28 cellular contexts compared by ENCODE assay signal in genomic region chr13:110135977-110136597, GRCh38.
A peak's percentile ranks its signal among the peaks of the same experiment; 100 is the strongest.
DNase-seq lines count a peak whose midpoint lies in the region; ATAC-seq, FAIRE-seq and TF ChIP-seq lines count a peak whose summit lies in the region.
"Had no signal": no experiment of that assay in that cellular context is flagged by ENCODE, and none has a peak within 500 bp of the region (broad histone marks: within the 10 kb centered on the region; RNA-seq: fewer than 3 reads in every experiment).

No MANE protein-coding gene starts in this region.

- no peak overlapping the region for H3K9ac ChIP-seq in HUES48 (ENCODE audit: low read depth, low read length)
- H3K9ac ChIP-seq in H1 (replicated peaks in 1 of 4; ENCODE audit: extremely low read depth in 1 of 4, low read depth in 3 of 4, low read length in 3 of 4): no peak overlapping the region
- H3K9ac ChIP-seq in skeletal muscle tissue (ENCODE audit: low read depth in 1 of 3, low read length in 3 of 3): peak overlapping the region in 1 of 3 donors; percentile 62
- no peak overlapping the region for H3K9ac ChIP-seq in mesenchymal stem cell (ENCODE audit: low read length)
- H3K9ac ChIP-seq: GM23248, parathyroid adenoma had no signal

- ATAC-seq in heart left ventricle (no peak), left cardiac atrium (no peak)
- ATAC-seq: activated CD4-positive, CD25-positive, alpha-beta regulatory T cell treated with anti-CD3 and anti-CD28 coated beads, Interleukin-2, amount 50 U/mL, for 24 hours; activated naive CD4-positive, alpha-beta T cell treated with anti-CD3 and anti-CD28 coated beads, Interleukin-2, amount 50 U/mL, for 72 hours; lower lobe of right lung; natural killer cell treated with Interleukin-12 subunit alpha and Interleukin-12 subunit beta and Interleukin-15 and Interleukin-18, amount 100 ng/mL, for 72 hours had no signal

- H3K9me3 ChIP-seq in heart left ventricle (no peaks in the 10 kb centered on the region), HUES48 (ENCODE audit: control insufficient read depth, insufficient read depth, low read length) (no peaks in the 10 kb centered on the region), H1 (ENCODE audit: insufficient read depth in 2 of 2, low read depth in 1 of 2, low read length in 1 of 2) (no peaks in the 10 kb centered on the region), skeletal muscle tissue (ENCODE audit: control insufficient read depth in 3 of 3, low read length in 3 of 3) (no peaks in the 10 kb centered on the region), mesenchymal stem cell (ENCODE audit: control insufficient read depth, low read length) (no peaks in the 10 kb centered on the region)
- H3K9me3 ChIP-seq: lower lobe of right lung, SJSA1, suprapubic skin had no signal

- H3K79me1 ChIP-seq in H1 (ENCODE audit: low read depth, low read length) (no peaks in the 10 kb centered on the region), mesenchymal stem cell (replicated peaks; ENCODE audit: low read length, poor library complexity, severe bottlenecking) (no peaks in the 10 kb centered on the region)

- H3K23ac ChIP-seq in H1 (ENCODE audit: insufficient read length): no peak overlapping the region
- no peak overlapping the region for H3K23ac ChIP-seq in mesenchymal stem cell (ENCODE audit: low read length in 2 of 2)

- H4K5ac ChIP-seq in H1 (ENCODE audit: insufficient read length, low read depth, low read length): no peak overlapping the region

- H3K4me1 ChIP-seq in heart left ventricle: peaks cover 0 to 41% (median 20%) of the 10 kb centered on the region in 12 donors
- H3K4me1 ChIP-seq in HUES48 (ENCODE audit: control insufficient read depth, insufficient read depth, low read length): peaks cover 52% of the 10 kb centered on the region
- peaks cover 14 to 32% (median 29%) of the 10 kb centered on the region in 4 experiments for H3K4me1 ChIP-seq in H1 (replicated peaks in 1 of 4; ENCODE audit: control insufficient read depth in 3 of 4, insufficient read depth in 4 of 4, low read length in 3 of 4)
- peaks cover 34 to 50% (median 46%) of the 10 kb centered on the region in 3 donors for H3K4me1 ChIP-seq in skeletal muscle tissue (ENCODE audit: control insufficient read depth in 3 of 3, insufficient read depth in 3 of 3, low read length in 3 of 3)
- H3K4me1 ChIP-seq in mesenchymal stem cell (ENCODE audit: control insufficient read depth, insufficient read depth, low read depth, low read length): peaks cover 21% of the 10 kb centered on the region
- H3K4me1 ChIP-seq: parathyroid adenoma had no signal

- H4K8ac ChIP-seq in H1 (ENCODE audit: extremely low read depth, insufficient read depth, low read length) (no peak overlapping the region), mesenchymal stem cell (ENCODE audit: low read length) (no peak overlapping the region)

- TF ChIP-seq POLR2A in heart left ventricle (IDR thresholded peaks at IDR 0.05): no peak
- no peak for TF ChIP-seq POLR2A in H1 (IDR thresholded peaks at IDR 0.05; ENCODE audit: control extremely low read depth in 1 of 2, low read depth in 2 of 2, low read length in 2 of 2)

- no peaks in the 10 kb centered on the region for H4K20me1 ChIP-seq in H1 (replicated peaks in 1 of 2; ENCODE audit: control insufficient read depth in 1 of 2, insufficient read depth in 2 of 2, low read length in 2 of 2)

- no peak overlapping the region for H3K14ac ChIP-seq in H1 (ENCODE audit: insufficient read length)
- H3K14ac ChIP-seq in mesenchymal stem cell (ENCODE audit: low read length in 2 of 2): no peak overlapping the region

- H3K4me3 ChIP-seq in heart left ventricle (no peak overlapping the region), HUES48 (ENCODE audit: low read depth, low read length) (no peak overlapping the region), H1 (ENCODE audit: extremely low read depth in 1 of 4, insufficient read depth in 2 of 4, low read depth in 3 of 4, low read length in 4 of 4) (no peak overlapping the region; a peak in 1 of 8 replicates), skeletal muscle tissue (ENCODE audit: low read length in 3 of 3) (no peak overlapping the region), mesenchymal stem cell (ENCODE audit: insufficient read depth in 1 of 2, low read depth in 1 of 2, low read length in 2 of 2) (no peak overlapping the region)
- H3K4me3 ChIP-seq: GM23248, lower lobe of right lung, SJSA1, suprapubic skin had no signal

- H4K91ac ChIP-seq in H1 (replicated peaks; ENCODE audit: insufficient read length, low read length) (peak overlapping the region; percentile 29), mesenchymal stem cell (ENCODE audit: low read length) (no peak overlapping the region)

- no peak for FAIRE-seq in H1 (lab: Jason Lieb, UNC)
- FAIRE-seq: TTC549 had no signal

- CTCF ChIA-PET in H1 (lab: Charles Lee; ENCODE audit: partially characterized antibody): interaction anchor here (0.6 to 3.5 kb wide), 14 partner anchors 9 to 796 kb away, joined by 3 to 17 read pairs (median 5); no protein-coding TSS in a partner anchor

- H2BK5ac ChIP-seq in H1 (ENCODE audit: low read depth, low read length) (no peak overlapping the region; the same call in 1 of the 2 replicates), mesenchymal stem cell (ENCODE audit: low read depth, low read length, poor library complexity, severe bottlenecking) (no peak overlapping the region)

- DNase-seq in heart left ventricle (no peak), left cardiac atrium (no peak), H1 (ENCODE audit: low read depth in 1 of 2, low spot score in 2 of 2) (no peak), mesenchymal stem cell (no peak)
- DNase-seq in activated CD4-positive, alpha-beta T cell treated with anti-CD3 and anti-CD28 coated beads, Interleukin-2, amount 50 U/mL, for 48 hours: no peak
- no peak for DNase-seq in activated T-cell treated with anti-CD3 and anti-CD28 coated beads, Interleukin-2, amount 50 U/mL, for 48 hours
- DNase-seq: activated CD4-positive, alpha-beta memory T cell treated with anti-CD3 and anti-CD28 coated beads, Interleukin-2, amount 10 ng/mL, durations not matched to agents 7 days and 5 days; AML-193; aorta; central memory CD4-positive, alpha-beta T cell; GM23248; lower lobe of right lung; NCI-H1092; NCI-H1694 treated with DMSO at 0.1 percent for 48 hours; NCI-H2227 treated with DMSO at 0.1 percent for 48 hours; NCI-H526 treated with DMSO at 0.1 percent for 48 hours; stimulated activated CD4-positive, alpha-beta T cell treated with anti-CD3 and anti-CD28 coated beads, Interleukin-12 subunit alpha, Interleukin-12 subunit beta, amount 100 ng/mL, for 4 hours; stimulated activated CD4-positive, alpha-beta T cell treated with anti-CD3 and anti-CD28 coated beads, Interleukin-4, amount 100 ng/mL, for 1 hour had no signal

- TF ChIP-seq CTCF in heart left ventricle (IDR thresholded peaks at IDR 0.05): no peak
- no peak for TF ChIP-seq CTCF in H1 (IDR thresholded peaks at IDR 0.05; ENCODE audit: control extremely low read depth in 1 of 3, insufficient read depth in 1 of 3, low read depth in 1 of 3, low read length in 3 of 3)

- H3K56ac ChIP-seq in H1 (replicated peaks; ENCODE audit: insufficient read length, low read depth, low read length): no peak overlapping the region

- WGBS in heart left ventricle, 4 donors: 68 to 84% (median 73%) methylated on average over 5 of the region's 5 CpGs
- 72% methylated on average over 5 of the region's 5 CpGs; no CpG with 5 or more reads in 1 of the 2 experiments for WGBS in H1 (ENCODE audit: extremely low coverage in 1 of 2, insufficient coverage in 1 of 2, insufficient read length in 1 of 2, insufficient replicate concordance in 2 of 2, low coverage in 1 of 2, low lambda C conversion rate in 2 of 2, missing lambda C conversion rate in 1 of 2), 2 experiments
- WGBS in mesenchymal stem cell: 75% methylated on average over 2 of the region's 5 CpGs

- H2AFZ ChIP-seq in H1 (ENCODE audit: low read length): no peak overlapping the region
- no peak overlapping the region for H2AFZ ChIP-seq in mesenchymal stem cell (ENCODE audit: low read depth, low read length)
- H2AFZ ChIP-seq: GM23248, parathyroid adenoma had no signal

- TF ChIP-seq EP300 in H1 (IDR thresholded peaks at IDR 0.05; ENCODE audit: borderline replicate concordance in 1 of 2, low read depth in 2 of 2, low read length in 2 of 2): no peak

- peak overlapping the region; percentile 67; the same call in 1 of the 2 replicates for H2BK20ac ChIP-seq in H1 (ENCODE audit: low read length)

- H2BK12ac ChIP-seq in H1 (ENCODE audit: low read depth, low read length) (peak overlapping the region; percentile 86; the same call in 1 of the 2 replicates), mesenchymal stem cell (ENCODE audit: low read length in 2 of 2) (peak overlapping the region in 1 of 2 experiments; percentile 31)

- H3K4ac ChIP-seq in H1 (replicated peaks; ENCODE audit: insufficient read length, low read depth, low read length) (no peak overlapping the region), mesenchymal stem cell (ENCODE audit: low read depth in 1 of 2, low read length in 2 of 2) (no peak overlapping the region)

- TF ChIP-seq RAD21 in H1 (IDR thresholded peaks at IDR 0.05 in 1 of 2, conservative IDR thresholded peaks at IDR 0.05 in 1 of 2; ENCODE audit: low read depth in 2 of 2, low read length in 2 of 2): no peak

- H2AK5ac ChIP-seq in H1 (ENCODE audit: low read depth, low read length): no peak overlapping the region
- H2AK5ac ChIP-seq in mesenchymal stem cell (ENCODE audit: low read length, severe bottlenecking): no peak overlapping the region

- no peak overlapping the region for H2BK15ac ChIP-seq in H1 (ENCODE audit: low read length)
- no peak overlapping the region for H2BK15ac ChIP-seq in mesenchymal stem cell (ENCODE audit: low read depth, poor library complexity, severe bottlenecking)

- H3K4me2 ChIP-seq in H1 (ENCODE audit: insufficient read depth in 1 of 2, low read depth in 2 of 2, low read length in 2 of 2): peak overlapping the region in 1 of 2 experiments; percentile 69; a peak in 3 of 4 replicates
- H3K4me2 ChIP-seq in mesenchymal stem cell (ENCODE audit: low read length, poor library complexity, severe bottlenecking): no peak overlapping the region

- H2BK120ac ChIP-seq in H1 (replicated peaks; ENCODE audit: low read depth, low read length) (no peak overlapping the region), mesenchymal stem cell (ENCODE audit: low read depth, low read length) (no peak overlapping the region)

- no peaks in the 10 kb centered on the region for H3K79me2 ChIP-seq in H1 (ENCODE audit: control insufficient read depth in 1 of 2, insufficient read depth in 2 of 2, low read length in 2 of 2)
- H3K79me2 ChIP-seq: parathyroid adenoma had no signal

- H3K36me3 ChIP-seq in heart left ventricle (no peaks in the 10 kb centered on the region), HUES48 (ENCODE audit: control insufficient read depth, insufficient read depth, low read length) (no peaks in the 10 kb centered on the region), H1 (ENCODE audit: control insufficient read depth in 2 of 4, insufficient read depth in 4 of 4, low read length in 3 of 4) (no peaks in the 10 kb centered on the region), skeletal muscle tissue (ENCODE audit: control insufficient read depth in 3 of 3, insufficient read depth in 3 of 3, low read length in 3 of 3) (no peaks in the 10 kb centered on the region), mesenchymal stem cell (ENCODE audit: control insufficient read depth in 1 of 2, insufficient read depth in 2 of 2, low read depth in 1 of 2, low read length in 2 of 2) (peaks cover 0 to 3% of the 10 kb centered on the region in 2 experiments)
- H3K36me3 ChIP-seq: lower lobe of right lung, SJSA1, suprapubic skin had no signal

- POLR2A ChIA-PET in H1 (lab: Charles Lee; ENCODE audit: partially characterized antibody): interaction anchor here (1.1 to 1.4 kb wide), 3 partner anchors 20 to 171 kb away, joined by 3 to 4 read pairs (median 3); partner anchors contain the start of genes COL4A1 and COL4A2

- intact Hi-C loops in heart left ventricle (cut with DNase I): loop anchor here in 4 of 10 donors (2.0 to 10.0 kb wide), 4 partner anchors 27 to 1174 kb away; partner anchors contain the start of gene IRS2 (in 4 of the 4)
- intact Hi-C loops in left cardiac atrium (cut with DNase I): loop anchor here in 1 of 2 donors (10.0 kb wide), 1 partner anchor 271 kb away; no protein-coding TSS in a partner anchor

- H3K27me3 ChIP-seq in heart left ventricle (no peaks in the 10 kb centered on the region), HUES48 (ENCODE audit: control insufficient read depth, insufficient read depth, low read length) (peaks cover 24% of the 10 kb centered on the region), H1 (replicated peaks in 1 of 4; ENCODE audit: control insufficient read depth in 3 of 4, extremely low read depth in 1 of 4, insufficient read depth in 3 of 4, low read length in 3 of 4) (peaks cover 0 to 13% (median 7%) of the 10 kb centered on the region in 4 experiments; a peak in 5 of 7 replicates), skeletal muscle tissue (ENCODE audit: control insufficient read depth in 3 of 3, insufficient read depth in 3 of 3, low read length in 3 of 3) (no peaks in the 10 kb centered on the region), mesenchymal stem cell (ENCODE audit: control insufficient read depth in 1 of 2, insufficient read depth in 1 of 2, low read length in 2 of 2) (peaks cover 0 to 10% of the 10 kb centered on the region in 2 experiments)
- H3K27me3 ChIP-seq: dorsolateral prefrontal cortex, SJSA1 had no signal

- no peak overlapping the region; the same call in 1 of the 2 replicates for H3K18ac ChIP-seq in H1 (ENCODE audit: extremely low read depth, low read length)
- H3K18ac ChIP-seq in mesenchymal stem cell (ENCODE audit: low read depth in 1 of 2, low read length in 2 of 2): no peak overlapping the region

- peaks cover 12% of the 10 kb centered on the region for H3K23me2 ChIP-seq in H1 (ENCODE audit: low read depth, low read length)

- peak overlapping the region; percentile 70 to 97 (median 86) for H3K27ac ChIP-seq in heart left ventricle
- peak overlapping the region; percentile 52 for H3K27ac ChIP-seq in HUES48 (ENCODE audit: low read depth, low read length)
- H3K27ac ChIP-seq in H1 (ENCODE audit: low read depth, low read length): no peak overlapping the region
- H3K27ac ChIP-seq in skeletal muscle tissue (ENCODE audit: low read depth, low read length): peak overlapping the region; percentile 69
- H3K27ac ChIP-seq in mesenchymal stem cell (ENCODE audit: low read length, poor library complexity, severe bottlenecking): no peak overlapping the region
- H3K27ac ChIP-seq: GM23248, lower lobe of right lung, parathyroid adenoma, SJSA1, suprapubic skin had no signal

Comparison
In these comparisons a context has a peak if more than half of its experiments do, and no peak if none do; other contexts are left out.
1. H3K27ac ChIP-seq: peak in heart left ventricle (12 of 12), HUES48 (single experiment) and skeletal muscle tissue (single experiment); none in H1 (single experiment) and mesenchymal stem cell (single experiment).